In the genomic region with DNA sequence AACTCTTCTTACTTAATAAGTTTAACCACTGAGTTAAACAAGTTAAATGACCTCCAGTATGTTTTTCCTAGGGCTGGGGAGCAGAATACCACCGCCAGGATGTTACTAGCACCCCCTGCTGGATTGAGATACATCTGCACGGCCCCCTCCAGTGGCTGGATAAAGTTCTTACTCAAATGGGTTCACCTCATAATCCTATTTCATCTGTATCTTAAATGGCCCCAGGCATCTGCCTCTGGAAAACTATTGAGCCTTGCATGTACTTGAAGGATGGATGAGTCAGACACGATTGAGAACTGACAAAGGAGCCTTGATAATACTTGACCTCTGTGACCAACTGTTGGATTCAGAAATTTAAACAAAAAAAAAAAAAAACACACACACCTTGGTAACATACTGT, we compare ENCODE assay signal across 8 cellular contexts.
DNase-seq lines count a peak whose midpoint lies in the region; ATAC-seq and TF ChIP-seq lines count a peak whose summit lies in the region.

No MANE protein-coding gene starts in this region.

- CTCF ChIA-PET in activated naive CD4-positive, alpha-beta T cell treated with anti-CD3 and anti-CD28 coated beads for 36 hours (lab: Charles Lee), result interaction anchor here (0.7 to 2.2 kb wide), 23 partner anchors 8 to 502 kb away, joined by 3 to 19 read pairs (median 4); no protein-coding TSS in a partner anchor

- H3K4me3 ChIP-seq in HL-60 (replicated peaks; ENCODE audit: insufficient read depth, low read length), result no peak overlapping the region

- no peaks in the 10 kb centered on the region for H3K9me3 Mint-ChIP-seq in activated naive CD4-positive, alpha-beta T cell treated with anti-CD3 and anti-CD28 coated beads for 36 hours

- DNase-seq in DMS53 treated with DMSO at 0.1 percent for 48 hours (lab: John Stamatoyannopoulos, UW; ENCODE audit: unreplicated experiment) (peak; percentile 44), HL-60 (ENCODE audit: low read depth in 1 of 2, low spot score in 1 of 2) (peak; percentile 18 to 60), RKO (ENCODE audit: low spot score) (peak; percentile 50), Right ventricle myocardium superior (peak; percentile 50), putamen (ENCODE audit: low spot score) (peak; percentile 31), HK-2 (ENCODE audit: unreplicated experiment) (no peak)
- DNase-seq in activated naive CD4-positive, alpha-beta T cell treated with anti-CD3 and anti-CD28 coated beads for 36 hours, result peak; percentile 73

- H3K27me3 ChIP-seq in HL-60 (ENCODE audit: insufficient read depth, poor library complexity, severe bottlenecking), result no peaks in the 10 kb centered on the region

- no peak overlapping the region for H3K4me3 Mint-ChIP-seq in activated naive CD4-positive, alpha-beta T cell treated with anti-CD3 and anti-CD28 coated beads for 36 hours

- H3K27ac ChIP-seq in HL-60 (replicated peaks), result no peak overlapping the region

- peak; percentile 81 for ATAC-seq in GM21381 (IDR thresholded peaks at IDR 0.05; ENCODE audit: unreplicated experiment)
- peak; percentile 92 for ATAC-seq in Right ventricle myocardium superior (ENCODE audit: poor library complexity)

- H3K27me3 Mint-ChIP-seq in activated naive CD4-positive, alpha-beta T cell treated with anti-CD3 and anti-CD28 coated beads for 36 hours (ENCODE audit: low read depth), result peaks cover 5% of the 10 kb centered on the region

- TF ChIP-seq CTCF in HL-60 (IDR thresholded peaks at IDR 0.05; ENCODE audit: insufficient read depth, low read length), result peak; percentile 92

- intact Hi-C loops in activated naive CD4-positive, alpha-beta T cell treated with anti-CD3 and anti-CD28 coated beads for 36 hours (cut with micrococcal nuclease), result loop anchor here (1.0 to 10.0 kb wide), 6 partner anchors 61 to 1385 kb away; a partner anchor contains a TSS
- intact Hi-C loops in Right ventricle myocardium superior (cut with DNase I), result loop anchor here (2.0 kb wide), 1 partner anchor 323 kb away; no protein-coding TSS in a partner anchor

- no peaks in the 10 kb centered on the region for H3K36me3 Mint-ChIP-seq in activated naive CD4-positive, alpha-beta T cell treated with anti-CD3 and anti-CD28 coated beads for 36 hours (ENCODE audit: low read depth)

- H3K27ac Mint-ChIP-seq in activated naive CD4-positive, alpha-beta T cell treated with anti-CD3 and anti-CD28 coated beads for 36 hours, result no peak overlapping the region

- peaks cover under 1% of the 10 kb centered on the region for H3K4me1 Mint-ChIP-seq in activated naive CD4-positive, alpha-beta T cell treated with anti-CD3 and anti-CD28 coated beads for 36 hours (ENCODE audit: low read depth)
